In genomic region chr1:234683856-234684632, GRCh38 we compare ENCODE assay signal across 1 cellular context.
TF ChIP-seq lines count a peak whose summit lies in the region.

No MANE protein-coding gene starts in this region.

TF ChIP-seq in HEK293, 187 proteins besides CTCF, POLR2A, EP300 and RAD21 (continued from another document and continues in another):
- TF ChIP-seq ZNF473 (tag by site-specific recombination; IDR thresholded peaks at IDR 0.05) (no peak), ZNF341 (tag by site-specific recombination; IDR thresholded peaks at IDR 0.05; ENCODE audit: low read depth) (no peak), SP2 (tag by site-specific recombination; IDR thresholded peaks at IDR 0.05) (no peak), ZNF600 (tag by site-specific recombination; IDR thresholded peaks at IDR 0.05) (peak; percentile 71), PRDM6 (tag by site-specific recombination; IDR thresholded peaks at IDR 0.05) (peak; percentile 68), ZNF175 (tag by site-specific recombination; IDR thresholded peaks at IDR 0.05) (no peak), ZNF10 (tag by site-specific recombination; IDR thresholded peaks at IDR 0.05) (0 out of 2 replicates have a peak, but pooled peaks have one; percentile 25), ZFP3 (tag by site-specific recombination; IDR thresholded peaks at IDR 0.05; ENCODE audit: low read depth) (no peak), ZNF398 (tag by site-specific recombination; IDR thresholded peaks at IDR 0.05) (peak; percentile 39; the same call in 1 of the 2 replicates), ZNF280D (tag by site-specific recombination; IDR thresholded peaks at IDR 0.05) (peak; percentile 88; the same call in 1 of the 2 replicates), ZBTB21 (tag by site-specific recombination; IDR thresholded peaks at IDR 0.05) (peak; percentile 65), ZNF133 (tag by site-specific recombination; IDR thresholded peaks at IDR 0.05) (no peak), ZNF623 (tag by site-specific recombination; IDR thresholded peaks at IDR 0.05) (0 out of 2 replicates have a peak, but pooled peaks have one; percentile 6), ZNF660 (tag by site-specific recombination; IDR thresholded peaks at IDR 0.05) (peak; percentile 94), ZNF677 (tag by site-specific recombination; IDR thresholded peaks at IDR 0.05) (no peak), ZNF324 (tag by site-specific recombination; IDR thresholded peaks at IDR 0.05) (no peak; the same call in 1 of the 2 replicates), ZNF292 (tag by site-specific recombination; IDR thresholded peaks at IDR 0.05; ENCODE audit: borderline replicate concordance, low read depth) (no peak), ZNF274 (IDR thresholded peaks at IDR 0.05; ENCODE audit: low read length) (no peak), ZNF274 (tag by site-specific recombination; IDR thresholded peaks at IDR 0.05; ENCODE audit: borderline replicate concordance) (no peak), ZNF558 (tag by site-specific recombination; IDR thresholded peaks at IDR 0.05) (peak; percentile 70; the same call in 1 of the 2 replicates), ZNF416 (tag by site-specific recombination; IDR thresholded peaks at IDR 0.05) (peak; percentile 8; the same call in 1 of the 2 replicates), ZBTB10 (tag by site-specific recombination; IDR thresholded peaks at IDR 0.05) (no peak), ZEB2 (tag by site-specific recombination; IDR thresholded peaks at IDR 0.05) (peak; percentile 63; the same call in 1 of the 2 replicates), ZNF184 (tag by site-specific recombination; IDR thresholded peaks at IDR 0.05) (peak; percentile 68), ZNF433 (tag by site-specific recombination; IDR thresholded peaks at IDR 0.05; ENCODE audit: low read depth) (0 out of 2 replicates have a peak, but pooled peaks have one; percentile 3), ZNF366 (tag by site-specific recombination; conservative IDR thresholded peaks at IDR 0.05) (0 out of 2 replicates have a peak, but pooled peaks have one; percentile 32), ZFP37 (tag by site-specific recombination; IDR thresholded peaks at IDR 0.05) (peak; percentile 63; the same call in 1 of the 2 replicates), ZNF394 (tag by site-specific recombination; IDR thresholded peaks at IDR 0.05; ENCODE audit: borderline replicate concordance) (peak; percentile 39; the same call in 1 of the 2 replicates), ZNF548 (tag by site-specific recombination; IDR thresholded peaks at IDR 0.05) (no peak), ZSCAN23 (tag by site-specific recombination; IDR thresholded peaks at IDR 0.05) (no peak), ZNF2 (tag by site-specific recombination; IDR thresholded peaks at IDR 0.05) (0 out of 2 replicates have a peak, but pooled peaks have one; percentile 41), ZNF768 (tag by site-specific recombination; IDR thresholded peaks at IDR 0.05) (no peak), PRDM10 (tag by site-specific recombination; IDR thresholded peaks at IDR 0.05) (peak; percentile 60), ZBTB49 (tag by site-specific recombination; IDR thresholded peaks at IDR 0.05; ENCODE audit: low read depth) (no peak), SCRT1 (tag by site-specific recombination; IDR thresholded peaks at IDR 0.05; ENCODE audit: borderline replicate concordance) (0 out of 2 replicates have a peak, but pooled peaks have one; percentile 20), TSHZ1 (tag by site-specific recombination; IDR thresholded peaks at IDR 0.05; ENCODE audit: borderline replicate concordance) (no peak), ZNF629 (tag by site-specific recombination; IDR thresholded peaks at IDR 0.05) (peak; percentile 75; the same call in 1 of the 2 replicates), OSR2 (tag by site-specific recombination; IDR thresholded peaks at IDR 0.05) (no peak), ZFP69B (tag by site-specific recombination; IDR thresholded peaks at IDR 0.05) (peak; percentile 73; the same call in 1 of the 2 replicates), ZNF24 (tag by site-specific recombination; IDR thresholded peaks at IDR 0.05) (peak; percentile 71), ZIC2 (tag by site-specific recombination; IDR thresholded peaks at IDR 0.05) (peak; percentile 88)
